In genomic region chr1:61051455-61052392, GRCh38 we compare ENCODE assay signal across 9 cellular contexts. TPM values are rescaled to one million over a fixed set of nuclear protein-coding genes. Genes with fewer than 3 reads are reported as not detected.
DNase-seq lines count a peak whose midpoint lies in the region; ATAC-seq and TF ChIP-seq lines count a peak whose summit lies in the region.
"Had no signal": no experiment of that assay in that cellular context is flagged by ENCODE, and none has a peak within 500 bp of the region (broad histone marks: within the 10 kb centered on the region; RNA-seq: fewer than 3 reads in every experiment).

No MANE protein-coding gene starts in this region.

- H3F3A ChIP-seq in GM23248 (ENCODE audit: insufficient read depth) = no peaks in the 10 kb centered on the region

- no peaks in the 10 kb centered on the region for H3K9me2 ChIP-seq in GM23248 (ENCODE audit: insufficient read depth)

- no peak overlapping the region for H3K27ac ChIP-seq in GM23248
- H3K27ac ChIP-seq in right cardiac atrium (ENCODE audit: low read length) = peak overlapping the region; percentile 85
- H3K27ac ChIP-seq: HL-60 had no signal

- H3K4me1 ChIP-seq in GM23248 (ENCODE audit: insufficient read depth) = no peaks in the 10 kb centered on the region
- H3K4me1 ChIP-seq in right cardiac atrium (ENCODE audit: control insufficient read depth, insufficient read depth, low read length) = peaks cover 6% of the 10 kb centered on the region

- in situ Hi-C loops in GM23248 (cut with MboI) = loop anchor here (25.0 kb wide), 1 partner anchor 286 kb away; no protein-coding TSS in a partner anchor

- peak overlapping the region; percentile 76 for H3K4me3 ChIP-seq in GM23248
- H3K4me3 ChIP-seq in right cardiac atrium (ENCODE audit: low read length) = peak overlapping the region; percentile 94

- peaks cover 52% of the 10 kb centered on the region for H3K27me3 Mint-ChIP-seq in activated CD8-positive, alpha-beta T cell treated with anti-CD3 and anti-CD28 coated beads for 36 hours

- peak overlapping the region; percentile 94; the same call in 1 of the 2 replicates for H2AFZ ChIP-seq in GM23248

- 26 to 27% methylated on average over 26 of the region's 26 CpGs for WGBS in GM23248 (ENCODE audit: low coverage in 1 of 2, low lambda C conversion rate in 2 of 2, missing lambda C conversion rate in 2 of 2), 2 experiments
- 57% methylated on average over 26 of the region's 26 CpGs for WGBS in right cardiac atrium

- DNase-seq in GM23248 = peak; percentile 26
- DNase-seq in activated CD8-positive, alpha-beta T cell treated with anti-CD3 and anti-CD28 coated beads for 36 hours = no peak
- DNase-seq in right cardiac atrium = peak in 2 of 3 donors; percentile 65 to 74
- DNase-seq in retina = peak; percentile 55

- H3K9ac ChIP-seq in GM23248 = no peak overlapping the region

- H3K4me2 ChIP-seq in GM23248 (ENCODE audit: unreplicated experiment) = peak overlapping the region; percentile 89

- no peaks in the 10 kb centered on the region for H3K9me3 ChIP-seq in GM23248 (ENCODE audit: low read depth)
- no peaks in the 10 kb centered on the region for H3K9me3 ChIP-seq in right cardiac atrium (ENCODE audit: control insufficient read depth, low read length)

- intact Hi-C loops in activated CD8-positive, alpha-beta T cell treated with anti-CD3 and anti-CD28 coated beads for 36 hours (cut with micrococcal nuclease) = loop anchor here (2.0 to 10.0 kb wide), 2 partner anchors 29 to 283 kb away; no protein-coding TSS in a partner anchor
- intact Hi-C loops in right cardiac atrium (cut with DNase I) = loop anchor here (2.0 to 10.0 kb wide), 11 partner anchors 31 to 803 kb away; partner anchors contain the start of gene NFIA (in 1 of the 4)

- POLR2A ChIA-PET in activated CD8-positive, alpha-beta T cell treated with anti-CD3 and anti-CD28 coated beads for 36 hours (lab: Charles Lee) = interaction anchor here (0.6 to 1.9 kb wide), 4 partner anchors 26 to 31 kb away, joined by 4 to 7 read pairs (median 6); partner anchors contain the start of gene NFIA

- H3K27ac Mint-ChIP-seq in activated CD8-positive, alpha-beta T cell treated with anti-CD3 and anti-CD28 coated beads for 36 hours = no peak overlapping the region

- peaks cover 26% of the 10 kb centered on the region for H3K4me1 Mint-ChIP-seq in activated CD8-positive, alpha-beta T cell treated with anti-CD3 and anti-CD28 coated beads for 36 hours (ENCODE audit: low read depth)

- no peaks in the 10 kb centered on the region for H3K36me3 Mint-ChIP-seq in activated CD8-positive, alpha-beta T cell treated with anti-CD3 and anti-CD28 coated beads for 36 hours (ENCODE audit: low read depth)

- H3K79me2 ChIP-seq in GM23248 (ENCODE audit: insufficient read depth) = no peaks in the 10 kb centered on the region

- peak overlapping the region; percentile 64 for H3K4me3 Mint-ChIP-seq in activated CD8-positive, alpha-beta T cell treated with anti-CD3 and anti-CD28 coated beads for 36 hours

- H3K27me3 ChIP-seq in GM23248 (replicated peaks; ENCODE audit: insufficient read depth) (peaks cover 36% of the 10 kb centered on the region), right cardiac atrium (ENCODE audit: control insufficient read depth, insufficient read depth) (no peaks in the 10 kb centered on the region)

- CTCF ChIA-PET in activated CD8-positive, alpha-beta T cell treated with anti-CD3 and anti-CD28 coated beads for 36 hours (lab: Charles Lee) = interaction anchor here (0.8 to 4.2 kb wide), 8 partner anchors 9 to 401 kb away, joined by 3 to 46 read pairs (median 14); no protein-coding TSS in a partner anchor

- H3K9me3 Mint-ChIP-seq in activated CD8-positive, alpha-beta T cell treated with anti-CD3 and anti-CD28 coated beads for 36 hours = no peaks in the 10 kb centered on the region

- ATAC-seq in activated CD8-positive, alpha-beta T cell treated with anti-CD3 and anti-CD28 coated beads for 36 hours = no peak
- ATAC-seq in right cardiac atrium = no peak
- ATAC-seq in HG03378 (IDR thresholded peaks at IDR 0.05; ENCODE audit: unreplicated experiment) = no peak
- ATAC-seq in HG03280 (IDR thresholded peaks at IDR 0.05; ENCODE audit: unreplicated experiment) = no peak
- no peak for ATAC-seq in HG02938 (IDR thresholded peaks at IDR 0.05; ENCODE audit: unreplicated experiment)
- ATAC-seq in GM18861 (IDR thresholded peaks at IDR 0.05; ENCODE audit: unreplicated experiment) = no peak

- H4K20me1 ChIP-seq in GM23248 (ENCODE audit: insufficient read depth) = no peaks in the 10 kb centered on the region

- H3K36me3 ChIP-seq in GM23248 (ENCODE audit: low read depth) = no peaks in the 10 kb centered on the region

- no peak for TF ChIP-seq CTCF in activated CD8-positive, alpha-beta T cell treated with anti-CD3 and anti-CD28 coated beads for 36 hours (IDR thresholded peaks at IDR 0.05)

RNA-seq across cellular contexts. Expression of gene NFIA, which starts 30.6 kb away (rescaled TPM):
- total RNA-seq in GM23248 (2014; rRNA removed; shearing (Covaris generic)) = 3.4 and 4.0 TPM in 2 replicates
- polyA plus RNA-seq in GM23248 (2016; fragmentation: Nextera tagmentation; extraction: Ambion mirVana) = 7.7 and 8.8 TPM in 2 replicates
- total RNA-seq in activated CD8-positive, alpha-beta T cell treated with anti-CD3 and anti-CD28 coated beads for 36 hours = 1 to 10 TPM; 1.9 to 2.4 TPM
- 100 to 1,000 TPM; 108 to 127 (median 113) TPM for total RNA-seq in right cardiac atrium
- polyA plus RNA-seq in right cardiac atrium = 15.9 TPM

Comparison
In these comparisons a context has a peak if more than half of its experiments do, and no peak if none do; other contexts are left out.
1. RNA of gene NFIA, which starts 30.6 kb away (total RNA-seq): 108 to 127 TPM in right cardiac atrium; 3.4 to 4.0 TPM in GM23248 and 1.9 to 2.4 TPM in activated CD8-positive, alpha-beta T cell treated with anti-CD3 and anti-CD28 coated beads for 36 hours; every median in the first group is over 10 times any median in the second.